ENCODE assay signal across 8 cellular contexts in genomic region chr2:168346725-168347477, GRCh38.
DNase-seq lines count a peak whose midpoint lies in the region; ATAC-seq, FAIRE-seq and TF ChIP-seq lines count a peak whose summit lies in the region.

No MANE protein-coding gene starts in this region.

- H3K9ac ChIP-seq in KMS-11 = peak overlapping the region; percentile 23; the same call in 1 of the 2 replicates

- peak; percentile 84 for TF ChIP-seq CTCF in KMS-11 (conservative IDR thresholded peaks at IDR 0.05; ENCODE audit: low read depth, low read length)
- peak; percentile 91 for TF ChIP-seq CTCF in glutamatergic neuron (IDR thresholded peaks at IDR 0.05; ENCODE audit: partially characterized antibody, unreplicated experiment)
- peak; percentile 46 to 79 (median 69) for TF ChIP-seq CTCF in pancreas (IDR thresholded peaks at IDR 0.05)
- TF ChIP-seq CTCF in tibial nerve (IDR thresholded peaks at IDR 0.05) = peak; percentile 60 to 87 (median 79)

- WGBS in pancreas, 2 donors = 16% methylated on average over 13 of the region's 13 CpGs
- 19 to 20% methylated on average over 13 of the region's 13 CpGs for WGBS in tibial nerve, 2 donors

- H3K4me1 Mint-ChIP-seq in glutamatergic neuron (ENCODE audit: low read depth, unreplicated experiment) = peaks cover 11% of the 10 kb centered on the region

- H3K9me3 Mint-ChIP-seq in glutamatergic neuron (ENCODE audit: unreplicated experiment) = peaks cover 1% of the 10 kb centered on the region

- no peaks in the 10 kb centered on the region for H3K36me3 Mint-ChIP-seq in glutamatergic neuron (ENCODE audit: unreplicated experiment)

- FAIRE-seq in pancreas (lab: Jason Lieb, UNC) = peak; percentile 64

- H3K4me2 ChIP-seq in KMS-11 = peak overlapping the region; percentile 35

- TF ChIP-seq EP300 in tibial nerve (IDR thresholded peaks at IDR 0.05) = no peak

- peak overlapping the region; percentile 75 for H2AFZ ChIP-seq in KMS-11 (ENCODE audit: low read depth)

- DNase-seq in DMS153 treated with DMSO at 0.1 percent for 48 hours (lab: John Stamatoyannopoulos, UW; ENCODE audit: unreplicated experiment) (peak; percentile 92), SJSA1 (ENCODE audit: low read depth in 1 of 2, low spot score in 2 of 2) (peak; percentile 61 to 67), glutamatergic neuron (peak; percentile 75), pancreas (peak in 5 of 6 donors; percentile 46 to 76 (median 60)), tibial nerve (ENCODE audit: low spot score in 2 of 2) (peak; percentile 42 to 81)
- peak; percentile 69 for DNase-seq in activated naive CD4-positive, alpha-beta T cell treated with anti-CD3 and anti-CD28 coated beads, Interleukin-2, amount 50 U/mL, for 16 hours

- peak; percentile 72 for ATAC-seq in GM21576 (IDR thresholded peaks at IDR 0.05; ENCODE audit: unreplicated experiment)
- ATAC-seq in pancreas = peak; percentile 82 to 93 (median 89)

- H3K27ac ChIP-seq in KMS-11 = no peak overlapping the region
- H3K27ac ChIP-seq in SJSA1 = no peak overlapping the region
- H3K27ac ChIP-seq in pancreas = peak overlapping the region in 2 of 4 donors; percentile 34 to 58
- H3K27ac ChIP-seq in tibial nerve = peak overlapping the region in 1 of 4 donors; percentile 11

- no peaks in the 10 kb centered on the region for H3K9me3 ChIP-seq in SJSA1 (replicated peaks)
- H3K9me3 ChIP-seq in pancreas = no peaks in the 10 kb centered on the region
- no peaks in the 10 kb centered on the region for H3K9me3 ChIP-seq in tibial nerve

- H3K79me2 ChIP-seq in KMS-11 (ENCODE audit: insufficient read depth, low read depth) = no peaks in the 10 kb centered on the region

- intact Hi-C loops in pancreas (cut with DNase I) = loop anchor here in 2 of 3 donors (5.0 kb wide), 2 partner anchors 405 to 410 kb away; no protein-coding TSS in a partner anchor

- H3K36me3 ChIP-seq in KMS-11 (ENCODE audit: insufficient read depth) = no peaks in the 10 kb centered on the region
- no peaks in the 10 kb centered on the region for H3K36me3 ChIP-seq in SJSA1
- no peaks in the 10 kb centered on the region for H3K36me3 ChIP-seq in pancreas
- no peaks in the 10 kb centered on the region for H3K36me3 ChIP-seq in tibial nerve

- H3K4me1 ChIP-seq in KMS-11 (ENCODE audit: low read depth, poor library complexity, severe bottlenecking) (peaks cover 5% of the 10 kb centered on the region), SJSA1 (replicated peaks) (no peaks in the 10 kb centered on the region), pancreas (peaks cover 12 to 18% (median 17%) of the 10 kb centered on the region in 3 donors), tibial nerve (peaks cover 0 to 7% (median 0%) of the 10 kb centered on the region in 4 donors)

- TF ChIP-seq POLR2A in tibial nerve (IDR thresholded peaks at IDR 0.05) = no peak

- H3K4me3 Mint-ChIP-seq in glutamatergic neuron (ENCODE audit: unreplicated experiment) = peak overlapping the region; percentile 78

- no peaks in the 10 kb centered on the region for H3K27me3 Mint-ChIP-seq in glutamatergic neuron (ENCODE audit: unreplicated experiment)

- H3K27me3 ChIP-seq in KMS-11 (ENCODE audit: insufficient read depth, low read depth) (no peaks in the 10 kb centered on the region), SJSA1 (replicated peaks) (no peaks in the 10 kb centered on the region; the same call in 1 of the 2 replicates), pancreas (no peaks in the 10 kb centered on the region), tibial nerve (no peaks in the 10 kb centered on the region)

- H4K20me1 ChIP-seq in KMS-11 (ENCODE audit: insufficient read depth) = no peaks in the 10 kb centered on the region

- H3K4me3 ChIP-seq in KMS-11 (IDR thresholded peaks at IDR 0.05; ENCODE audit: insufficient read depth, low read depth, low read length) = peak overlapping the region; percentile 87
- H3K4me3 ChIP-seq in SJSA1 = peak overlapping the region; percentile 41
- H3K4me3 ChIP-seq in pancreas = peak overlapping the region in 2 of 4 donors; percentile 36 to 44
- peak overlapping the region; percentile 22 to 54 (median 43) for H3K4me3 ChIP-seq in tibial nerve

- peak overlapping the region; percentile 97 for H3K27ac Mint-ChIP-seq in glutamatergic neuron (ENCODE audit: unreplicated experiment)
